Comparison of ENCODE assay signal across 8 cellular contexts in genomic region chr2:237026981-237027711, GRCh38. TPM values are rescaled to one million over a fixed set of nuclear protein-coding genes. Genes with fewer than 3 reads are reported as not detected.
DNase-seq lines count a peak whose midpoint lies in the region; ATAC-seq and TF ChIP-seq lines count a peak whose summit lies in the region.

No MANE protein-coding gene starts in this region.

- H3K4me3 ChIP-seq in CD8-positive, alpha-beta memory T cell (ENCODE audit: low read length): no peak overlapping the region
- H3K4me3 ChIP-seq in fibroblast of the aortic adventitia (ENCODE audit: low read depth, low read length): no peak overlapping the region
- H3K4me3 ChIP-seq in neutrophil (ENCODE audit: low read depth in 1 of 2, low read length in 1 of 2): no peak overlapping the region
- H3K4me3 ChIP-seq in upper lobe of right lung: no peak overlapping the region

- no peak overlapping the region for H3K27ac ChIP-seq in CD8-positive, alpha-beta memory T cell (ENCODE audit: low read depth, low read length)
- H3K27ac ChIP-seq in neutrophil (no peak overlapping the region), upper lobe of right lung (no peak overlapping the region)

- CTCF ChIA-PET in CD8-positive, alpha-beta memory T cell (lab: Charles Lee): interaction anchor here (1.2 to 2.0 kb wide), 2 partner anchors 674 to 683 kb away, joined by 3 to 13 read pairs; no protein-coding TSS in a partner anchor

- no peaks in the 10 kb centered on the region for H3K9me3 ChIP-seq in CD8-positive, alpha-beta memory T cell (ENCODE audit: low read length)
- H3K9me3 ChIP-seq in neutrophil (no peaks in the 10 kb centered on the region), upper lobe of right lung (no peaks in the 10 kb centered on the region)

- TF ChIP-seq CTCF in fibroblast of the aortic adventitia (IDR thresholded peaks at IDR 0.05; ENCODE audit: insufficient read depth, low read length) (peak; percentile 88), neutrophil (IDR thresholded peaks at IDR 0.05) (peak; percentile 72), upper lobe of right lung (IDR thresholded peaks at IDR 0.05) (peak; percentile 86)

- H3K4me1 ChIP-seq in CD8-positive, alpha-beta memory T cell (ENCODE audit: insufficient read depth, low read length): no peaks in the 10 kb centered on the region
- peaks cover 5 to 7% of the 10 kb centered on the region in 2 experiments for H3K4me1 ChIP-seq in neutrophil (ENCODE audit: control insufficient read depth in 1 of 2, insufficient read depth in 1 of 2, low read depth in 1 of 2, low read length in 1 of 2)
- no peaks in the 10 kb centered on the region for H3K4me1 ChIP-seq in upper lobe of right lung

- H3K36me3 Mint-ChIP-seq in CD8-positive, alpha-beta memory T cell: no peaks in the 10 kb centered on the region

- DNase-seq in CD8-positive, alpha-beta memory T cell: peak; percentile 3 to 53 (median 14)
- DNase-seq in NCI-H748 (lab: John Stamatoyannopoulos, UW; ENCODE audit: unreplicated experiment) (peak; percentile 75), activated T-cell treated with anti-CD3 and anti-CD28 coated beads for 4 hours (peak; percentile 23), fibroblast of the aortic adventitia (ENCODE audit: low read depth) (peak; percentile 86), upper lobe of right lung (peak; percentile 82), mesenteric fat pad (ENCODE audit: low spot score) (no peak)

- H3K4me3 Mint-ChIP-seq in CD8-positive, alpha-beta memory T cell: no peak overlapping the region

- H3K4me1 Mint-ChIP-seq in CD8-positive, alpha-beta memory T cell: no peaks in the 10 kb centered on the region

- H3K27me3 ChIP-seq in CD8-positive, alpha-beta memory T cell (ENCODE audit: insufficient read depth, low read length, poor library complexity, severe bottlenecking): no peaks in the 10 kb centered on the region
- H3K27me3 ChIP-seq in neutrophil: no peaks in the 10 kb centered on the region
- H3K27me3 ChIP-seq in upper lobe of right lung: no peaks in the 10 kb centered on the region

- no peak overlapping the region for H3K27ac Mint-ChIP-seq in CD8-positive, alpha-beta memory T cell

- peaks cover 0 to 2% (median 0%) of the 10 kb centered on the region in 5 donors for H3K9me3 Mint-ChIP-seq in CD8-positive, alpha-beta memory T cell

- intact Hi-C loops in upper lobe of right lung (cut with DNase I): no loop called here

- H3K36me3 ChIP-seq in CD8-positive, alpha-beta memory T cell (ENCODE audit: insufficient read depth, low read length): no peaks in the 10 kb centered on the region
- H3K36me3 ChIP-seq in neutrophil (no peaks in the 10 kb centered on the region), upper lobe of right lung (no peaks in the 10 kb centered on the region)

- POLR2A ChIA-PET in CD8-positive, alpha-beta memory T cell (lab: Charles Lee): interaction anchor here (0.5 kb wide), 1 partner anchor 25 kb away, joined by 3 read pairs; no protein-coding TSS in a partner anchor

- ATAC-seq in HG03095 (IDR thresholded peaks at IDR 0.05; ENCODE audit: unreplicated experiment) (peak; percentile 57), upper lobe of right lung (peak; percentile 92)

- peaks cover 11 to 14% of the 10 kb centered on the region in 2 donors for H3K27me3 Mint-ChIP-seq in CD8-positive, alpha-beta memory T cell

RNA-seq across cellular contexts. Expression of gene COPS8, which starts 58.5 kb away (rescaled TPM):
- 10 to 100 TPM; 75.4 to 77.2 TPM for total RNA-seq in CD8-positive, alpha-beta memory T cell
- polyA plus RNA-seq in CD8-positive, alpha-beta memory T cell: 67.4 TPM
- total RNA-seq in fibroblast of the aortic adventitia (ENCODE audit: low replicate concordance): 31.0 and 123 TPM in 2 replicates
- 40.9 TPM for total RNA-seq in upper lobe of right lung
- 53.7 TPM for total RNA-seq in mesenteric fat pad
